ENCODE assay signal across 23 cellular contexts in the genomic region with DNA sequence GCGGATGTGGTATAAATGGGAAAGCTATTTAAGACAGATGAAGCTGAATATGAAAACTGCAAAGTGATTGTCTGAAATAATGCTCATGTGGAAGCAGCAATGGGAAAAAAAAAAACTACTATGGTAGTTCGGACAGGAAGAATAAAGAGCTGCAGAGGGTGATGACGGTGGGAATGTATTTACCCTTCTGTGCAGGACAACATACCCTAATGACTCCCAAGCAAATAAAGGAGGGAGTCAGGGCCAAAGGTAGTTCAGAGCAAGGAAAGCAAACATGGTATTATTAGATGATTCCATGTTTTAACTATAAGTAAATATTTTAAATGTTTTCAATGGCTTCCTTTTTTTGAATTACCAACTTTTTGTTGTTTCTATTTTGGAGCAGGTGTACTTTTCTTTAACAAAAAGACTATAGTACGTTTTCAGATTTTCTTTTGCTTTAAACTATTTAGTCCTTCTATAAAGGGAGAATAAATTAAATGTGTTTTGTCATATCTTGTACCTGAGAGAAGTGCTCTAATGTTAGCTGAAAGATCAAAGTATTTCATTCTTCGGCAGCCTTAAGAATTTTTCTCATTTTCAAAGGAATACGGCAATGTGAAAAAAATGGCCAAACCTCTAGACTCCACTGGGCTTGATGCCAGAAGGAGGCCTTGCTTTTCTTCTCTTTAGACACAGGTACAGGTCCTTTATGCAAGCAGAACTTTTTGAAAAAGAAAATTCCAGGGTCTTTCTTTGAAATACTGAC.
"Had no signal": no experiment of that assay in that cellular context is flagged by ENCODE, and none has a peak within 500 bp of the region (broad histone marks: within the 10 kb centered on the region; RNA-seq: fewer than 3 reads in every experiment).

No MANE protein-coding gene starts in this region.

- ATAC-seq: activated CD4-positive, CD25-positive, alpha-beta regulatory T cell treated with anti-CD3 and anti-CD28 coated beads, Interleukin-2, amount 50 U/mL, for 24 hours; activated CD8-positive, alpha-beta T cell treated with anti-CD3 and anti-CD28 coated beads, Interleukin-2, amount 10 ng/mL, durations not matched to agents 7 days and 5 days; gastrocnemius medialis; psoas muscle; right cardiac atrium; stimulated activated naive CD8-positive, alpha-beta T cell treated with anti-CD3 and anti-CD28 coated beads, Interleukin-15, amount 100 ng/mL, for 72 hours had no signal

- H3K9me3 Mint-ChIP-seq: activated CD4-positive, alpha-beta T cell treated with anti-CD3 and anti-CD28 coated beads, Interleukin-2, amount 10 ng/mL, durations not matched to agents 7 days and 5 days; activated T-cell treated with anti-CD3 and anti-CD28 coated beads, Interleukin-2, amount 50 U/mL, for 24 hours; activated T-helper 2 cell treated with anti-CD3 and anti-CD28 coated beads, Interferon-gamma antibody, Interleukin-2, Interleukin-4, amounts not matched to agents 10 μg/mL and 5 μg/mL and 100 μg/mL, durations not matched to agents 14 hours and 24 hours and 36 hours; naive B cell; stimulated activated naive CD8-positive, alpha-beta T cell treated with anti-CD3 and anti-CD28 coated beads, Interleukin-15, amount 100 ng/mL, for 72 hours; type B pancreatic cell had no signal

- DNase-seq: activated CD4-positive, alpha-beta T cell treated with anti-CD3 and anti-CD28 coated beads, Interleukin-2, amount 10 ng/mL, durations not matched to agents 7 days and 5 days; activated CD8-positive, alpha-beta T cell treated with anti-CD3 and anti-CD28 coated beads, Interleukin-2, amount 10 ng/mL, durations not matched to agents 7 days and 5 days; activated naive CD4-positive, alpha-beta T cell treated with anti-CD3 and anti-CD28 coated beads, Interleukin-2, amount 50 U/mL, for 16 hours; activated T-cell treated with anti-CD3 and anti-CD28 coated beads, Interleukin-2, amount 50 U/mL, for 24 hours; gastrocnemius medialis; head of caudate nucleus; left ventricle myocardium inferior; mammary epithelial cell; naive B cell; psoas muscle; right cardiac atrium; stimulated activated CD4-positive, alpha-beta T cell treated with anti-CD3 and anti-CD28 coated beads, Interleukin-15, amount 100 ng/mL, for 24 hours; stimulated activated CD4-positive, alpha-beta T cell treated with anti-CD3 and anti-CD28 coated beads, Interleukin-2, amount 100 ng/mL, for 48 hours; stimulated activated naive CD8-positive, alpha-beta T cell treated with anti-CD3 and anti-CD28 coated beads, Interleukin-15, amount 100 ng/mL, for 72 hours; T-helper 9 cell had no signal

- H3K4me1 Mint-ChIP-seq: activated CD4-positive, alpha-beta T cell treated with anti-CD3 and anti-CD28 coated beads, Interleukin-2, amount 10 ng/mL, durations not matched to agents 7 days and 5 days; naive B cell had no signal

- H3K4me3 Mint-ChIP-seq: activated CD4-positive, alpha-beta T cell treated with anti-CD3 and anti-CD28 coated beads, Interleukin-2, amount 10 ng/mL, durations not matched to agents 7 days and 5 days; activated CD8-positive, alpha-beta T cell treated with anti-CD3 and anti-CD28 coated beads, Interleukin-2, amount 10 ng/mL, durations not matched to agents 7 days and 5 days; activated T-cell treated with anti-CD3 and anti-CD28 coated beads, Interleukin-2, amount 50 U/mL, for 24 hours; naive B cell; stimulated activated naive CD8-positive, alpha-beta T cell treated with anti-CD3 and anti-CD28 coated beads, Interleukin-15, amount 100 ng/mL, for 72 hours; type B pancreatic cell had no signal

- H3K27me3 Mint-ChIP-seq: activated CD4-positive, alpha-beta T cell treated with anti-CD3 and anti-CD28 coated beads, Interleukin-2, amount 10 ng/mL, durations not matched to agents 7 days and 5 days; activated T-cell treated with anti-CD3 and anti-CD28 coated beads, Interleukin-2, amount 50 U/mL, for 24 hours; naive B cell; stimulated activated naive CD8-positive, alpha-beta T cell treated with anti-CD3 and anti-CD28 coated beads, Interleukin-15, amount 100 ng/mL, for 72 hours; type B pancreatic cell had no signal

- H3K27ac Mint-ChIP-seq: activated CD4-positive, alpha-beta T cell treated with anti-CD3 and anti-CD28 coated beads, Interleukin-2, amount 10 ng/mL, durations not matched to agents 7 days and 5 days; activated CD8-positive, alpha-beta T cell treated with anti-CD3 and anti-CD28 coated beads, Interleukin-2, amount 10 ng/mL, durations not matched to agents 7 days and 5 days; activated T-cell treated with anti-CD3 and anti-CD28 coated beads, Interleukin-2, amount 50 U/mL, for 24 hours; activated T-helper 2 cell treated with anti-CD3 and anti-CD28 coated beads, Interferon-gamma antibody, Interleukin-2, Interleukin-4, amounts not matched to agents 10 μg/mL and 5 μg/mL and 100 μg/mL, durations not matched to agents 14 hours and 24 hours and 36 hours; stimulated activated naive CD8-positive, alpha-beta T cell treated with anti-CD3 and anti-CD28 coated beads, Interleukin-15, amount 100 ng/mL, for 72 hours; type B pancreatic cell had no signal

- H3K27ac ChIP-seq: ascending aorta, breast epithelium, coronary artery, gastrocnemius medialis, left ventricle myocardium inferior, psoas muscle, skin epidermis, suprapubic skin had no signal
